Comparison of ENCODE assay signal across 24 cellular contexts in genomic region chr7:1639071-1639470, GRCh38. TPM values are rescaled to one million over a fixed set of nuclear protein-coding genes. Genes with fewer than 3 reads are reported as not detected.
"Had no signal": no experiment of that assay in that cellular context is flagged by ENCODE, and none has a peak within 500 bp of the region (broad histone marks: within the 10 kb centered on the region; RNA-seq: fewer than 3 reads in every experiment).

No MANE protein-coding gene starts in this region.

- H3K4me3 Mint-ChIP-seq: activated CD4-positive, alpha-beta T cell treated with anti-CD3 and anti-CD28 coated beads for 36 hours; activated CD8-positive, alpha-beta memory T cell treated with anti-CD3 and anti-CD28 coated beads, Interleukin-2, amount 10 ng/mL, durations not matched to agents 7 days and 5 days; activated CD8-positive, alpha-beta T cell treated with anti-CD3 and anti-CD28 coated beads, Interleukin-2, amount 10 ng/mL, durations not matched to agents 7 days and 5 days; activated naive CD4-positive, alpha-beta T cell treated with anti-CD3 and anti-CD28 coated beads, Interleukin-2, amount 50 U/mL, for 24 hours; activated naive CD8-positive, alpha-beta T cell treated with anti-CD3 and anti-CD28 coated beads, Interleukin-2, amount 50 U/mL, for 24 hours; naive B cell; stimulated activated naive B cell treated with anti-CD40 and anti-IgM and Interleukin-4, amounts not matched to agents 10 μg/mL and 1 μg/mL and 100 μg/mL, for 72 hours; T-helper 2 cell treated with Interferon-gamma antibody and Interleukin-4, amounts not matched to agents 5 μg/mL and 100 μg/mL, for 36 hours had no signal

- H3K9me3 ChIP-seq: thyroid gland had no signal

- ATAC-seq: activated CD4-positive, alpha-beta T cell treated with anti-CD3 and anti-CD28 coated beads for 36 hours; activated CD8-positive, alpha-beta memory T cell treated with anti-CD3 and anti-CD28 coated beads, Interleukin-2, amount 10 ng/mL, durations not matched to agents 7 days and 5 days; activated CD8-positive, alpha-beta T cell treated with anti-CD3 and anti-CD28 coated beads, Interleukin-2, amount 10 ng/mL, durations not matched to agents 7 days and 5 days; activated naive CD8-positive, alpha-beta T cell treated with anti-CD3 and anti-CD28 coated beads, Interleukin-2, amount 50 U/mL, for 24 hours; stimulated activated naive B cell treated with anti-CD40 and anti-IgM and Interleukin-4, amounts not matched to agents 10 μg/mL and 1 μg/mL and 100 μg/mL, for 72 hours had no signal

- H3K27ac Mint-ChIP-seq: activated CD4-positive, alpha-beta T cell treated with anti-CD3 and anti-CD28 coated beads for 36 hours; activated CD8-positive, alpha-beta memory T cell treated with anti-CD3 and anti-CD28 coated beads, Interleukin-2, amount 10 ng/mL, durations not matched to agents 7 days and 5 days; activated CD8-positive, alpha-beta T cell treated with anti-CD3 and anti-CD28 coated beads, Interleukin-2, amount 10 ng/mL, durations not matched to agents 7 days and 5 days; activated naive CD4-positive, alpha-beta T cell treated with anti-CD3 and anti-CD28 coated beads, Interleukin-2, amount 50 U/mL, for 24 hours; activated naive CD8-positive, alpha-beta T cell treated with anti-CD3 and anti-CD28 coated beads, Interleukin-2, amount 50 U/mL, for 24 hours; activated T-helper 2 cell treated with anti-CD3 and anti-CD28 coated beads, Interferon-gamma antibody, Interleukin-2, Interleukin-4, amounts not matched to agents 10 μg/mL and 5 μg/mL and 100 μg/mL, durations not matched to agents 14 hours and 24 hours and 36 hours; stimulated activated naive B cell treated with anti-CD40 and anti-IgM and Interleukin-4, amounts not matched to agents 10 μg/mL and 1 μg/mL and 100 μg/mL, for 72 hours; T-helper 2 cell treated with Interferon-gamma antibody and Interleukin-4, amounts not matched to agents 5 μg/mL and 100 μg/mL, for 36 hours had no signal

- H3K4me1 ChIP-seq: heart right ventricle, parathyroid adenoma, right atrium auricular region, stomach, thyroid gland had no signal

- H3K27me3 ChIP-seq: right atrium auricular region, thyroid gland had no signal

- H3K36me3 ChIP-seq: heart right ventricle, right atrium auricular region, stomach, thyroid gland had no signal

- H3K9me3 Mint-ChIP-seq: activated naive CD8-positive, alpha-beta T cell treated with anti-CD3 and anti-CD28 coated beads, Interleukin-2, amount 50 U/mL, for 24 hours had no signal

- H3K27ac ChIP-seq: heart right ventricle, parathyroid adenoma, stomach, thyroid gland had no signal

- DNase-seq: activated CD4-positive, alpha-beta T cell treated with anti-CD3 and anti-CD28 coated beads for 36 hours; activated CD4-positive, CD25-positive, alpha-beta regulatory T cell; activated CD8-positive, alpha-beta memory T cell treated with anti-CD3 and anti-CD28 coated beads, Interleukin-2, amount 10 ng/mL, durations not matched to agents 7 days and 5 days; activated CD8-positive, alpha-beta T cell treated with anti-CD3 and anti-CD28 coated beads, Interleukin-2, amount 10 ng/mL, durations not matched to agents 7 days and 5 days; activated naive CD8-positive, alpha-beta T cell treated with anti-CD3 and anti-CD28 coated beads, Interleukin-2, amount 50 U/mL, for 24 hours; activated T-cell treated with anti-CD3 and anti-CD28 coated beads, Interleukin-2, amount 50 U/mL, for 48 hours; amygdala; caudate nucleus; heart right ventricle; left ventricle myocardium superior; mammary epithelial cell; naive B cell; nucleus accumbens; stimulated activated CD4-positive, alpha-beta T cell treated with anti-CD3 and anti-CD28 coated beads, Interleukin-15, amount 100 ng/mL, for 24 hours; stimulated activated CD4-positive, alpha-beta T cell treated with anti-CD3 and anti-CD28 coated beads, Interleukin-2, amount 100 ng/mL, for 24 hours; stimulated activated naive B cell treated with anti-CD40 and anti-IgM and Interleukin-4, amounts not matched to agents 10 μg/mL and 1 μg/mL and 100 μg/mL, for 72 hours; stomach; T-helper 1 cell; thyroid gland had no signal

- H3K36me3 Mint-ChIP-seq: activated CD8-positive, alpha-beta memory T cell treated with anti-CD3 and anti-CD28 coated beads, Interleukin-2, amount 10 ng/mL, durations not matched to agents 7 days and 5 days; activated naive CD4-positive, alpha-beta T cell treated with anti-CD3 and anti-CD28 coated beads, Interleukin-2, amount 50 U/mL, for 24 hours had no signal

- H3K4me1 Mint-ChIP-seq: activated CD4-positive, alpha-beta T cell treated with anti-CD3 and anti-CD28 coated beads for 36 hours; activated CD8-positive, alpha-beta memory T cell treated with anti-CD3 and anti-CD28 coated beads, Interleukin-2, amount 10 ng/mL, durations not matched to agents 7 days and 5 days; activated naive CD4-positive, alpha-beta T cell treated with anti-CD3 and anti-CD28 coated beads, Interleukin-2, amount 50 U/mL, for 24 hours; activated naive CD8-positive, alpha-beta T cell treated with anti-CD3 and anti-CD28 coated beads, Interleukin-2, amount 50 U/mL, for 24 hours; naive B cell; stimulated activated naive B cell treated with anti-CD40 and anti-IgM and Interleukin-4, amounts not matched to agents 10 μg/mL and 1 μg/mL and 100 μg/mL, for 72 hours had no signal

- H3K4me3 ChIP-seq: heart right ventricle, right atrium auricular region, stomach, thyroid gland had no signal

RNA-seq across cellular contexts. Expression of gene ELFN1, which starts 31.0 kb away (rescaled TPM):
- total RNA-seq: activated CD8-positive, alpha-beta memory T cell treated with anti-CD3 and anti-CD28 coated beads, Interleukin-2, amount 10 ng/mL, durations not matched to agents 7 days and 5 days; activated CD8-positive, alpha-beta T cell treated with anti-CD3 and anti-CD28 coated beads, Interleukin-2, amount 10 ng/mL, durations not matched to agents 7 days and 5 days; activated T-helper 2 cell treated with anti-CD3 and anti-CD28 coated beads, Interferon-gamma antibody, Interleukin-2, Interleukin-4, amounts not matched to agents 10 μg/mL and 5 μg/mL and 100 μg/mL, durations not matched to agents 14 hours and 24 hours and 36 hours had no signal
